Comparison of ENCODE assay signal across 8 cellular contexts in genomic region chr7:2844153-2845077, GRCh38. TPM values are rescaled to one million over a fixed set of nuclear protein-coding genes. Genes with fewer than 3 reads are reported as not detected.
DNase-seq lines count a peak whose midpoint lies in the region; ATAC-seq and TF ChIP-seq lines count a peak whose summit lies in the region.

Gene GNA12 (minus strand): TSS chr7:2844308. CDS start chr7:2844161, 147 bp downstream.

- dilution Hi-C loops in mammary epithelial cell (cut with HindIII; ENCODE audit: low sequenced_read_pairs): no loop called here

- ATAC-seq in GM18870 (IDR thresholded peaks at IDR 0.05; ENCODE audit: unreplicated experiment) (peak; percentile 99), HG03135 (IDR thresholded peaks at IDR 0.05; ENCODE audit: unreplicated experiment) (peak; percentile 95)

- peak within 1 kb of the TSS; percentile 89 for H2AFZ ChIP-seq in ACC112 (ENCODE audit: low read length, unreplicated experiment)
- H2AFZ ChIP-seq in mammary epithelial cell (ENCODE audit: low read depth, low read length): peak within 1 kb of the TSS; percentile 91
- peak within 1 kb of the TSS; percentile 40 for H2AFZ ChIP-seq in smooth muscle cell (ENCODE audit: low read depth)

- no peaks in the 10 kb centered on the region for H3F3A ChIP-seq in smooth muscle cell (ENCODE audit: low read depth)

- 0 out of 2 replicates have a peak, but pooled peaks cover 4% of the 10 kb centered on the region for H3K36me3 ChIP-seq in ACC112 (ENCODE audit: insufficient read depth, low read length)
- no peaks in the 10 kb centered on the region for H3K36me3 ChIP-seq in mammary epithelial cell (ENCODE audit: insufficient read depth, low read length)
- H3K36me3 ChIP-seq in iPS-20b (ENCODE audit: insufficient read depth, low read depth, low read length): peaks cover 29% of the 10 kb centered on the region
- H3K36me3 ChIP-seq in smooth muscle cell (ENCODE audit: low read depth): no peaks in the 10 kb centered on the region

- CTCF ChIA-PET in mammary epithelial cell (lab: Charles Lee; ENCODE audit: low non-redundant PET): interaction anchor here (0.6 kb wide), 1 partner anchor 77 kb away, joined by 3 read pairs; no protein-coding TSS in a partner anchor

- in situ Hi-C loops in mammary epithelial cell (cut with MboI; ENCODE audit: low sequenced_read_pairs in 2 of 2): no loop called here

- H3K4me3 ChIP-seq in ACC112 (ENCODE audit: low read depth, low read length) (peak within 1 kb of the TSS; percentile 84), mammary epithelial cell (replicated peaks in 1 of 3; ENCODE audit: insufficient read depth in 1 of 3, low read depth in 2 of 3, low read length in 3 of 3) (peak within 1 kb of the TSS; percentile 60 to 80 (median 65)), iPS-20b (ENCODE audit: low read length) (peak within 1 kb of the TSS; percentile 66), smooth muscle cell (peak within 1 kb of the TSS; percentile 75)

- H3K4me2 ChIP-seq in mammary epithelial cell (ENCODE audit: insufficient read depth, low read depth, low read length) (peak within 1 kb of the TSS; percentile 83), smooth muscle cell (peak within 1 kb of the TSS; percentile 97)

- DNase-seq in NCI-H2196 treated with DMSO at 0.1 percent for 48 hours (lab: John Stamatoyannopoulos, UW; ENCODE audit: unreplicated experiment) (peak; percentile 96), mammary epithelial cell (peak; percentile 98), smooth muscle cell (lab: John Stamatoyannopoulos, UW; ENCODE audit: unreplicated experiment) (peak; percentile 92)

- H3K27me3 ChIP-seq in ACC112 (ENCODE audit: insufficient read depth, low read length) (no peaks in the 10 kb centered on the region), mammary epithelial cell (ENCODE audit: insufficient read depth, low read length) (no peaks in the 10 kb centered on the region), iPS-20b (ENCODE audit: insufficient read depth, low read length) (no peaks in the 10 kb centered on the region), smooth muscle cell (ENCODE audit: low read depth) (no peaks in the 10 kb centered on the region)

- H3K9me3 ChIP-seq in mammary epithelial cell (replicated peaks; ENCODE audit: insufficient read depth, low read length) (no peaks in the 10 kb centered on the region), iPS-20b (ENCODE audit: insufficient read depth, low read depth, low read length) (no peaks in the 10 kb centered on the region), smooth muscle cell (replicated peaks; ENCODE audit: low read depth) (no peaks in the 10 kb centered on the region)

- WGBS in mammary epithelial cell (ENCODE audit: low coverage, missing lambda C conversion rate): 6% methylated on average over 21 of the region's 80 CpGs
- 3% methylated on average over 73 of the region's 80 CpGs for WGBS in smooth muscle cell (ENCODE audit: low lambda C conversion rate)

- H3K79me2 ChIP-seq in ACC112 (ENCODE audit: control insufficient read depth, insufficient read depth, low read length, unreplicated experiment) (peaks cover 39% of the 10 kb centered on the region), mammary epithelial cell (ENCODE audit: insufficient read depth, low read length) (peaks cover 43% of the 10 kb centered on the region), smooth muscle cell (ENCODE audit: low read depth) (peaks cover 44% of the 10 kb centered on the region)

- peaks cover 8% of the 10 kb centered on the region for H3K4me1 ChIP-seq in ACC112 (ENCODE audit: control insufficient read depth, insufficient read depth, low read length, unreplicated experiment)
- H3K4me1 ChIP-seq in mammary epithelial cell (ENCODE audit: insufficient read depth, low read length): peaks cover 13% of the 10 kb centered on the region
- H3K4me1 ChIP-seq in iPS-20b (ENCODE audit: insufficient read depth, low read length): peaks cover 10% of the 10 kb centered on the region; the same call in 1 of the 2 replicates
- peaks cover 16% of the 10 kb centered on the region for H3K4me1 ChIP-seq in smooth muscle cell (ENCODE audit: low read depth)

- TF ChIP-seq CTCF in VCaP (conservative IDR thresholded peaks at IDR 0.05): no peak
- TF ChIP-seq CTCF in mammary epithelial cell (conservative IDR thresholded peaks at IDR 0.05 in 1 of 2, IDR thresholded peaks at IDR 0.05 in 1 of 2; ENCODE audit: extremely low read depth in 1 of 2, insufficient read depth in 1 of 2, low read depth in 1 of 2, low read length in 2 of 2): no peak
- no peak for TF ChIP-seq CTCF in smooth muscle cell (IDR thresholded peaks at IDR 0.05; ENCODE audit: borderline replicate concordance, insufficient read depth, poor library complexity, severe bottlenecking)

- H3K27ac ChIP-seq in ACC112 (ENCODE audit: low read depth, low read length) (no peak within 1 kb of the TSS), VCaP (peak within 1 kb of the TSS; percentile 85), mammary epithelial cell (ENCODE audit: insufficient read depth, low read depth, low read length) (peak within 1 kb of the TSS; percentile 30), iPS-20b (ENCODE audit: low read length) (peak within 1 kb of the TSS; percentile 46), smooth muscle cell (ENCODE audit: low read depth) (peak within 1 kb of the TSS; percentile 9)

- H3K9ac ChIP-seq in mammary epithelial cell (ENCODE audit: insufficient read depth, low read length) (peak within 1 kb of the TSS; percentile 44), iPS-20b (ENCODE audit: low read depth, low read length) (peak within 1 kb of the TSS; percentile 74; the same call in 1 of the 2 replicates), smooth muscle cell (ENCODE audit: low read depth) (peak within 1 kb of the TSS; percentile 71)

- BruUV-seq in mammary epithelial cell (replicated peaks; lab: Mats Ljungman, UMichigan): TSS peak; percentile 42

- H4K20me1 ChIP-seq in mammary epithelial cell (ENCODE audit: insufficient read depth, low read length) (no peaks in the 10 kb centered on the region), smooth muscle cell (ENCODE audit: low read depth) (peaks cover 41% of the 10 kb centered on the region)

- intact Hi-C loops in mammary epithelial cell (cut with micrococcal nuclease): loop anchor here (1.0 to 2.0 kb wide), 2 partner anchors 24 to 86 kb away; no protein-coding TSS in a partner anchor

RNA-seq across cellular contexts. Expression of gene GNA12, which starts in this region (rescaled TPM):
- total RNA-seq in mammary epithelial cell (10 to 100 TPM; 26.2 to 46.0 TPM), smooth muscle cell (20.3 and 32.9 TPM in 2 replicates)
- polyA plus RNA-seq in mammary epithelial cell (67.7 TPM), smooth muscle cell (34.7 and 41.2 TPM in 2 replicates)
- polyA minus RNA-seq in mammary epithelial cell: 60.6 TPM

Comparison
In these comparisons a context has a peak if more than half of its experiments do, and no peak if none do; other contexts are left out.
1. H2AFZ ChIP-seq: peak in every context shown above with its lines; median percentile 91 in mammary epithelial cell; 89 in ACC112; 40 in smooth muscle cell.